ENCODE assay signal across 12 cellular contexts in genomic region chr3:12159227-12159601, GRCh38. TPM values are rescaled to one million over a fixed set of nuclear protein-coding genes. Genes with fewer than 3 reads are reported as not detected.
DNase-seq lines count a peak whose midpoint lies in the region; ATAC-seq, FAIRE-seq and TF ChIP-seq lines count a peak whose summit lies in the region.
"Had no signal": no experiment of that assay in that cellular context is flagged by ENCODE, and none has a peak within 500 bp of the region (broad histone marks: within the 10 kb centered on the region; RNA-seq: fewer than 3 reads in every experiment).

No MANE protein-coding gene starts in this region.

- H3K27ac ChIP-seq in coronary artery (peak overlapping the region in 1 of 2 donors; percentile 81), lower lobe of right lung (no peak overlapping the region), transverse colon (peak overlapping the region; percentile 57 to 73 (median 66))

- H3K4me1 ChIP-seq in lower lobe of right lung (no peaks in the 10 kb centered on the region), transverse colon (peaks cover 0 to 20% (median 12%) of the 10 kb centered on the region in 4 donors), HAP-1 (no peaks in the 10 kb centered on the region)

- WGBS in transverse colon (ENCODE audit: low coverage in 1 of 2), 2 donors: 32 to 42% methylated on average over 3 to 4 of the region's 4 CpGs

- DNase-seq in NCI-H2227 treated with DMSO at 0.1 percent for 48 hours (lab: John Stamatoyannopoulos, UW): peak; percentile 9
- no peak for DNase-seq in NCI-H2227 (lab: John Stamatoyannopoulos, UW; ENCODE audit: unreplicated experiment)
- no peak for DNase-seq in coronary artery (ENCODE audit: low spot score)
- no peak for DNase-seq in lower lobe of right lung
- no peak for DNase-seq in transverse colon
- no peak for DNase-seq in HAP-1 (ENCODE audit: low spot score in 2 of 2)
- DNase-seq in RPMI8226: no peak
- no peak for DNase-seq in H54 (ENCODE audit: insufficient read length, low spot score)
- DNase-seq: 8988T, NCI-H1694 treated with DMSO at 0.1 percent for 48 hours had no signal

- intact Hi-C loops in lower lobe of right lung (cut with DNase I) (no loop called here), transverse colon (cut with DNase I; ENCODE audit: low total_unique reads) (no loop called here)

- H3K36me3 ChIP-seq in lower lobe of right lung (no peaks in the 10 kb centered on the region), transverse colon (no peaks in the 10 kb centered on the region), HAP-1 (replicated peaks) (no peaks in the 10 kb centered on the region; the same call in 1 of the 2 replicates)

- in situ Hi-C loops in transverse colon (cut with MboI; ENCODE audit: low pct_ligation_motif_present in 1 of 4, low pct_unique_long_range_greater_than_20kb in 1 of 4, low sequenced_read_pairs in 3 of 4) (no loop called here), HAP-1 (cut with MboI; ENCODE audit: low sequenced_read_pairs) (no loop called here)

- TF ChIP-seq CTCF in coronary artery (IDR thresholded peaks at IDR 0.05) (no peak), lower lobe of right lung (IDR thresholded peaks at IDR 0.05) (no peak), transverse colon (IDR thresholded peaks at IDR 0.05) (no peak)

- no peak for FAIRE-seq in H54 (lab: Jason Lieb, UNC)

- ATAC-seq in lower lobe of right lung: no peak

- TF ChIP-seq POLR2A in transverse colon (IDR thresholded peaks at IDR 0.05): no peak
- no peak for TF ChIP-seq POLR2A in H54 (IDR thresholded peaks at IDR 0.05; ENCODE audit: low read depth, low read length)

- no peak for TF ChIP-seq EP300 in transverse colon (IDR thresholded peaks at IDR 0.05; ENCODE audit: low read depth)

- H3K27me3 ChIP-seq in lower lobe of right lung (ENCODE audit: low read depth): peaks cover 13% of the 10 kb centered on the region
- H3K27me3 ChIP-seq in transverse colon: peaks cover 6% of the 10 kb centered on the region
- H3K27me3 ChIP-seq in HAP-1 (ENCODE audit: low read depth): no peaks in the 10 kb centered on the region

- H3K4me3 ChIP-seq in coronary artery: peak overlapping the region; percentile 74
- peak overlapping the region; percentile 53 for H3K4me3 ChIP-seq in lower lobe of right lung
- peak overlapping the region in 1 of 4 donors; percentile 54 for H3K4me3 ChIP-seq in transverse colon
- no peak overlapping the region for H3K4me3 ChIP-seq in HAP-1

- H3K9me3 ChIP-seq in lower lobe of right lung (no peaks in the 10 kb centered on the region), transverse colon (no peaks in the 10 kb centered on the region), HAP-1 (no peaks in the 10 kb centered on the region)

RNA-seq across cellular contexts. Expression of gene TIMP4, which starts 0.5 kb away (rescaled TPM):
- total RNA-seq in lower lobe of right lung (5.2 TPM), transverse colon (1 to 10 TPM; 1.1 to 7.9 (median 5.1) TPM)
- total RNA-seq: mononuclear cell, SK-MEL-5 had no signal
